8 cellular contexts compared by ENCODE assay signal in genomic region chr6:150865406-150866146, GRCh38. TPM values are rescaled to one million over a fixed set of nuclear protein-coding genes. Genes with fewer than 3 reads are reported as not detected.
DNase-seq lines count a peak whose midpoint lies in the region; ATAC-seq and TF ChIP-seq lines count a peak whose summit lies in the region.

Gene MTHFD1L (plus strand): TSS chr6:150865702. CDS start chr6:150865823, 121 bp downstream.

- TF ChIP-seq CTCF in kidney epithelial cell (IDR thresholded peaks at IDR 0.05; ENCODE audit: insufficient read depth, low read length, poor library complexity, severe bottlenecking): peak; percentile 54

- peak; percentile 62 for ATAC-seq in HG02852 (IDR thresholded peaks at IDR 0.05; ENCODE audit: unreplicated experiment)

- peak within 1 kb of the TSS; percentile 57 for H3K4me3 ChIP-seq in kidney epithelial cell (ENCODE audit: low read depth, low read length)

- H3K36me3 ChIP-seq in kidney epithelial cell (ENCODE audit: control insufficient read depth, insufficient read depth, low read length): no peaks in the 10 kb centered on the region

- H3K27me3 ChIP-seq in kidney epithelial cell (ENCODE audit: control insufficient read depth, insufficient read depth, low read length): no peaks in the 10 kb centered on the region

- DNase-seq in SHP77 (lab: John Stamatoyannopoulos, UW): peak; percentile 66 to 77
- no peak for DNase-seq in SHP77 treated with DMSO at 0.1 percent for 48 hours (lab: John Stamatoyannopoulos, UW)
- peak; percentile 38 to 66 for DNase-seq in NCI-H1930 (lab: John Stamatoyannopoulos, UW)
- DNase-seq in activated CD4-positive, CD25-positive, alpha-beta regulatory T cell treated with anti-CD3 and anti-CD28 coated beads, Interleukin-2, amount 50 U/mL, for 16 hours (ENCODE audit: low read depth, low spot score): peak; percentile 49
- peak; percentile 66 for DNase-seq in cerebellar cortex (ENCODE audit: low spot score)
- DNase-seq in kidney epithelial cell (ENCODE audit: low read depth): no peak
- peak; percentile 55 to 69 for DNase-seq in stimulated activated CD4-positive, alpha-beta T cell treated with anti-CD3 and anti-CD28 coated beads, Interleukin-15, amount 100 ng/mL, for 48 hours (ENCODE audit: low read depth in 2 of 2)

RNA-seq across cellular contexts. Expression of gene MTHFD1L, which starts in this region (rescaled TPM):
- total RNA-seq in kidney epithelial cell: 92.7 and 116 TPM in 2 replicates

Comparison
In these comparisons a context has a peak if more than half of its experiments do, and no peak if none do; other contexts are left out.
1. DNase-seq: peak in SHP77 (2 of 2), NCI-H1930 (2 of 2), activated CD4-positive, CD25-positive, alpha-beta regulatory T cell treated with anti-CD3 and anti-CD28 coated beads, Interleukin-2, amount 50 U/mL, for 16 hours (single experiment), cerebellar cortex (single experiment) and stimulated activated CD4-positive, alpha-beta T cell treated with anti-CD3 and anti-CD28 coated beads, Interleukin-15, amount 100 ng/mL, for 48 hours (2 of 2); none in SHP77 treated with DMSO at 0.1 percent for 48 hours (single experiment) and kidney epithelial cell (single experiment).